ENCODE assay signal across 1 cellular context in the genomic region with DNA sequence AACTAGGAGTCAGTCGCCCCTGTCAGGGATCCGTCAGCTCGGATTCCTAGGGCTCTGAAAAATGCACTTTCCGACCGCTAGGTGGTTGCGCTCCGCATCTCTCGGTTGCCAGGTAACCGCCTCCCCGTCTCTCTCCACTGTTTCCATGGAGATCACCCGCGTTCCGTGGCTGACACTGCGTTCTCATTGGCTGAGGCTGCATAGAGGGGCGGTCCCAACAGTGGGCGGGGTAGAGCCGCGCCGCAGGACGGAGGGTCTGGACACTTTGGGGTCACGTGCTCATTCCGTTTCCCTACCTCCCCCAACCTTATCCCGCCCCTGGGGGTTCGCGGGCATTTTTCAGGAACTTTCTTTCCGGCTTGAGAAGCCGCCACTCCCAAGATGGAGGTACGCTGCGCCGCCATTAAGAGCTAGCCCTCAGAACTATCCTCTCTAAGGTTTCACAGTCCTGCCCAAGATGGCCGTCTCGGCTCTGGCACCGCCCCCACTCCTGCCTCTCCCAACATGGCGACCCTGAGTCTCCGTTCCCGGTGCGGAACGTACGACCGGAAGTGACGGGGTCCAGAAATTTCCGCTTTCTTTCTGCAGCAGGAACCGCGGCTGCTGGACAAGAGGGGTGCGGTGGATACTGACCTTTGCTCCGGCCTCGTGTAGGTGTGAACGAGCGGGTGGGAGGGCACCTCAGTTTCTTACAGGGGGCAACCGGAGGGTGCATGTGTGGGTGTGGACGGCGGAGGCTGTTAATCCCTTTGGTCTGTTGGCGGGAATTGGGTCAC.
A peak's percentile ranks its signal among the peaks of the same experiment; 100 is the strongest.
TF ChIP-seq lines count a peak whose summit lies in the region.

TSS of gene ODAD3 (minus strand) at position 65 of the 776 bp plus-strand sequence. CDS start 105 bp downstream, outside the sequence.
TSS of gene PRKCSH (plus strand) at position 579 of the 776 bp plus-strand sequence. CDS start 483 bp downstream, outside the sequence.

TF ChIP-seq in K562, 482 proteins besides CTCF, POLR2A, EP300 and RAD21 (continued from another document and continues in another):
- no peak for TF ChIP-seq ZNF407 (IDR thresholded peaks at IDR 0.05; ENCODE audit: low read depth)
- TF ChIP-seq TOE1 (IDR thresholded peaks at IDR 0.05; ENCODE audit: borderline replicate concordance), result peak; percentile 99
- TF ChIP-seq TOE1 (CRISPR knock-in tag; IDR thresholded peaks at IDR 0.05; ENCODE audit: borderline replicate concordance, low read depth), result no peak
- no peak for TF ChIP-seq THRA (IDR thresholded peaks at IDR 0.05)
- no peak for TF ChIP-seq ZNF324 (CRISPR knock-in tag; IDR thresholded peaks at IDR 0.05)
- TF ChIP-seq SUPT5H (IDR thresholded peaks at IDR 0.05), result peak; percentile 79
- TF ChIP-seq BRD9 (IDR thresholded peaks at IDR 0.05; ENCODE audit: low read depth, partially characterized antibody), result no peak
- no peak for TF ChIP-seq ZNF274 (IDR thresholded peaks at IDR 0.05; ENCODE audit: borderline replicate concordance, low read depth, low read length)
- TF ChIP-seq ILK (tag; IDR thresholded peaks at IDR 0.05; ENCODE audit: borderline replicate concordance, low read depth), result no peak
- no peak for TF ChIP-seq HDAC3 (IDR thresholded peaks at IDR 0.05; ENCODE audit: borderline replicate concordance, partially characterized antibody)
- peak; percentile 95 for TF ChIP-seq CXXC5 (CRISPR knock-in tag; IDR thresholded peaks at IDR 0.05)
- no peak for TF ChIP-seq RBM17 (IDR thresholded peaks at IDR 0.05; ENCODE audit: borderline replicate concordance, low read depth, low read length)
- TF ChIP-seq CHD4 (IDR thresholded peaks at IDR 0.05; ENCODE audit: insufficient read depth, insufficient replicate concordance, low read depth, low read length, poor library complexity, severe bottlenecking), result no peak
- no peak for TF ChIP-seq HLTF (IDR thresholded peaks at IDR 0.05)
- TF ChIP-seq EWSR1 (IDR thresholded peaks at IDR 0.05; ENCODE audit: borderline replicate concordance, low read depth, partially characterized antibody), result no peak
- TF ChIP-seq ZNF282 (CRISPR knock-in tag; IDR thresholded peaks at IDR 0.05), result no peak
- TF ChIP-seq HMGN3 (IDR thresholded peaks at IDR 0.05; ENCODE audit: borderline replicate concordance, extremely low read depth, insufficient read length, low read depth, low read length), result no peak
- TF ChIP-seq ZFP36 (IDR thresholded peaks at IDR 0.05; ENCODE audit: low read depth, low read length, partially characterized antibody), result peak; percentile 3
- peak; percentile 91 to 100 for TF ChIP-seq RCOR1 (IDR thresholded peaks at IDR 0.05; ENCODE audit: borderline replicate concordance in 1 of 2, low read depth in 2 of 2, low read length in 2 of 2)
- no peak for TF ChIP-seq PML (IDR thresholded peaks at IDR 0.05; ENCODE audit: low read length)
- peak; percentile 71; the same call in 1 of the 2 replicates for TF ChIP-seq NBN (IDR thresholded peaks at IDR 0.05; ENCODE audit: low read depth)
- TF ChIP-seq KLF6 (CRISPR knock-in tag; IDR thresholded peaks at IDR 0.05; ENCODE audit: borderline replicate concordance), result no peak; the same call in 1 of the 2 replicates
- TF ChIP-seq ZNF76 (CRISPR knock-in tag; IDR thresholded peaks at IDR 0.05; ENCODE audit: borderline replicate concordance), result no peak
- no peak for TF ChIP-seq ZZZ3 (IDR thresholded peaks at IDR 0.05)
- TF ChIP-seq, protein P1, sequence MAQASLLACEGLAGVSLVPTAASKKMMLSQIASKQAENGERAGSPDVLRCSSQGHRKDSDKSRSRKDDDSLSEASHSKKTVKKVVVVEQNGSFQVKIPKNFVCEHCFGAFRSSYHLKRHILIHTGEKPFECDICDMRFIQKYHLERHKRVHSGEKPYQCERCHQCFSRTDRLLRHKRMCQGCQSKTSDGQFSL (CRISPR knock-in tag; IDR thresholded peaks at IDR 0.05), result no peak; the same call in 1 of the 2 replicates
- TF ChIP-seq, protein P1 (tag; IDR thresholded peaks at IDR 0.05), result peak in 1 of 2 experiments; percentile 62; a peak in 1 of 4 replicates
- TF ChIP-seq TAF1 (IDR thresholded peaks at IDR 0.05; ENCODE audit: control insufficient read depth, extremely low read depth, insufficient read depth, low read length, severe bottlenecking), result peak; percentile 77
- TF ChIP-seq ATF1 (CRISPR knock-in tag; IDR thresholded peaks at IDR 0.05), result no peak
- peak; percentile 96 for TF ChIP-seq ATF1 (tag; IDR thresholded peaks at IDR 0.05)
- peak; percentile 89 for TF ChIP-seq ELF1 (tag; IDR thresholded peaks at IDR 0.05)
- TF ChIP-seq, protein P2, sequence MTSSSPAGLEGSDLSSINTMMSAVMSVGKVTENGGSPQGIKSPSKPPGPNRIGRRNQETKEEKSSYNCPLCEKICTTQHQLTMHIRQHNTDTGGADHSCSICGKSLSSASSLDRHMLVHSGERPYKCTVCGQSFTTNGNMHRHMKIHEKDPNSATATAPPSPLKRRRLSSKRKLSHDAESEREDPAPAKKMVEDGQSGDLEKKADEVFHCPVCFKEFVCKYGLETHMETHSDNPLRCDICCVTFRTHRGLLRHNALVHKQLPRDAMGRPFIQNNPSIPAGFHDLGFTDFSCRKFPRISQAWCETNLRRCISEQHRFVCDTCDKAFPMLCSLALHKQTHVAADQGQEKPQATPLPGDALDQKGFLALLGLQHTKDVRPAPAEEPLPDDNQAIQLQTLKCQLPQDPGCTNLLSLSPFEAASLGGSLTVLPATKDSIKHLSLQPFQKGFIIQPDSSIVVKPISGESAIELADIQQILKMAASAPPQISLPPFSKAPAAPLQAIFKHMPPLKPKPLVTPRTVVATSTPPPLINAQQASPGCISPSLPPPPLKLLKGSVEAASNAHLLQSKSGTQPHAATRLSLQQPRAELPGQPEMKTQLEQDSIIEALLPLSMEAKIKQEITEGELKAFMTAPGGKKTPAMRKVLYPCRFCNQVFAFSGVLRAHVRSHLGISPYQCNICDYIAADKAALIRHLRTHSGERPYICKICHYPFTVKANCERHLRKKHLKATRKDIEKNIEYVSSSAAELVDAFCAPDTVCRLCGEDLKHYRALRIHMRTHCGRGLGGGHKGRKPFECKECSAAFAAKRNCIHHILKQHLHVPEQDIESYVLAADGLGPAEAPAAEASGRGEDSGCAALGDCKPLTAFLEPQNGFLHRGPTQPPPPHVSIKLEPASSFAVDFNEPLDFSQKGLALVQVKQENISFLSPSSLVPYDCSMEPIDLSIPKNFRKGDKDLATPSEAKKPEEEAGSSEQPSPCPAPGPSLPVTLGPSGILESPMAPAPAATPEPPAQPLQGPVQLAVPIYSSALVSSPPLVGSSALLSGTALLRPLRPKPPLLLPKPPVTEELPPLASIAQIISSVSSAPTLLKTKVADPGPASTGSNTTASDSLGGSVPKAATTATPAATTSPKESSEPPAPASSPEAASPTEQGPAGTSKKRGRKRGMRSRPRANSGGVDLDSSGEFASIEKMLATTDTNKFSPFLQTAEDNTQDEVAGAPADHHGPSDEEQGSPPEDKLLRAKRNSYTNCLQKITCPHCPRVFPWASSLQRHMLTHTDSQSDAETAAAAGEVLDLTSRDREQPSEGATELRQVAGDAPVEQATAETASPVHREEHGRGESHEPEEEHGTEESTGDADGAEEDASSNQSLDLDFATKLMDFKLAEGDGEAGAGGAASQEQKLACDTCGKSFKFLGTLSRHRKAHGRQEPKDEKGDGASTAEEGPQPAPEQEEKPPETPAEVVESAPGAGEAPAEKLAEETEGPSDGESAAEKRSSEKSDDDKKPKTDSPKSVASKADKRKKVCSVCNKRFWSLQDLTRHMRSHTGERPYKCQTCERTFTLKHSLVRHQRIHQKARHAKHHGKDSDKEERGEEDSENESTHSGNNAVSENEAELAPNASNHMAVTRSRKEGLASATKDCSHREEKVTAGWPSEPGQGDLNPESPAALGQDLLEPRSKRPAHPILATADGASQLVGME (CRISPR knock-in tag; IDR thresholded peaks at IDR 0.05), result peak; percentile 99
- peak; percentile 97 for TF ChIP-seq CREM (IDR thresholded peaks at IDR 0.05; ENCODE audit: low read depth)
- TF ChIP-seq, protein P3, sequence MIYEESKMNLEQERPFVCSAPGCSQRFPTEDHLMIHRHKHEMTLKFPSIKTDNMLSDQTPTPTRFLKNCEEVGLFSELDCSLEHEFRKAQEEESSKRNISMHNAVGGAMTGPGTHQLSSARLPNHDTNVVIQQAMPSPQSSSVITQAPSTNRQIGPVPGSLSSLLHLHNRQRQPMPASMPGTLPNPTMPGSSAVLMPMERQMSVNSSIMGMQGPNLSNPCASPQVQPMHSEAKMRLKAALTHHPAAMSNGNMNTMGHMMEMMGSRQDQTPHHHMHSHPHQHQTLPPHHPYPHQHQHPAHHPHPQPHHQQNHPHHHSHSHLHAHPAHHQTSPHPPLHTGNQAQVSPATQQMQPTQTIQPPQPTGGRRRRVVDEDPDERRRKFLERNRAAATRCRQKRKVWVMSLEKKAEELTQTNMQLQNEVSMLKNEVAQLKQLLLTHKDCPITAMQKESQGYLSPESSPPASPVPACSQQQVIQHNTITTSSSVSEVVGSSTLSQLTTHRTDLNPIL (CRISPR knock-in tag; IDR thresholded peaks at IDR 0.05), result no peak
- TF ChIP-seq, protein P4, sequence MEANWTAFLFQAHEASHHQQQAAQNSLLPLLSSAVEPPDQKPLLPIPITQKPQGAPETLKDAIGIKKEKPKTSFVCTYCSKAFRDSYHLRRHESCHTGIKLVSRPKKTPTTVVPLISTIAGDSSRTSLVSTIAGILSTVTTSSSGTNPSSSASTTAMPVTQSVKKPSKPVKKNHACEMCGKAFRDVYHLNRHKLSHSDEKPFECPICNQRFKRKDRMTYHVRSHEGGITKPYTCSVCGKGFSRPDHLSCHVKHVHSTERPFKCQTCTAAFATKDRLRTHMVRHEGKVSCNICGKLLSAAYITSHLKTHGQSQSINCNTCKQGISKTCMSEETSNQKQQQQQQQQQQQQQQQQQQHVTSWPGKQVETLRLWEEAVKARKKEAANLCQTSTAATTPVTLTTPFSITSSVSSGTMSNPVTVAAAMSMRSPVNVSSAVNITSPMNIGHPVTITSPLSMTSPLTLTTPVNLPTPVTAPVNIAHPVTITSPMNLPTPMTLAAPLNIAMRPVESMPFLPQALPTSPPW (CRISPR knock-in tag; IDR thresholded peaks at IDR 0.05), result peak; percentile 85
- TF ChIP-seq ATF7 (IDR thresholded peaks at IDR 0.05), result peak; percentile 84
- no peak for TF ChIP-seq TRIM28 (IDR thresholded peaks at IDR 0.05)
- TF ChIP-seq IRF9 (tag; IDR thresholded peaks at IDR 0.05), result no peak
